In the genomic region with DNA sequence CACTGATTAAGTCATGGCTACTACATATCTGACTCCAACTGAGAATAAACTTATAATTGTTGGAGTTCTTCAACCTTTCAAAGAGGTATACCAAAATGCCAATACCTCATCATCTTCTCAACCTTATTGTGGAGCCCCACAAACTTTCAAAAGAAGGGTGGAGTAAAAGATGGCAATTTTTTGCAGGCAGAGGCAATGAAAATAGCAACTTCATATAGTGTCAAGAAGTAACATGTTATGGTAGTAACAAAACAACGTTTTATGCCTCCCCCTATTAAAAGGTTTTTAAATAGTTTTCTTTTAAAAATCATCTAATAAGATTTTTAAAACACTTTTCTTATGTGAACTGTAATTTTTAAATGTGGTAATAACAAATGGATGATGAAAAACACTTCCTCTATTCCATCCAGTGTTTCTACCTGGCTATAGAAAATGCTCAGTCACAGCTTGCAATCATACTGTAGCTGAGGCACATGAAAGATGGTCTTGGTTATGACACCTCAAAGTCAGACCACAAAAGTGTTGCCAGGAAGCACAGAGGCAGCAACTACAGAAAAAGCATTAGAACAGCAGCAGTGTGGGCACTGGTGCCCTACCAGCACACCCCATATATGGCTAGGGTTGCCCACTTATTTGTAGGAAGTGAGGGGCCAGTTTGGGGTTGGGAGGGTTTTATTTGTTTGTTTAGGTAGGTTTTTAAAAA, we compare ENCODE assay signal across 8 cellular contexts. TPM values are rescaled to one million over a fixed set of nuclear protein-coding genes. Genes with fewer than 3 reads are reported as not detected.
DNase-seq lines count a peak whose midpoint lies in the region; ATAC-seq and TF ChIP-seq lines count a peak whose summit lies in the region.

No MANE protein-coding gene starts in this region.

- H4K20me1 ChIP-seq in PC-9 (ENCODE audit: insufficient read depth) = peaks cover 28% of the 10 kb centered on the region

- H3K9me3 Mint-ChIP-seq in activated CD8-positive, alpha-beta T cell treated with anti-CD3 and anti-CD28 coated beads, Interleukin-2, amount 10 ng/mL, durations not matched to agents 7 days and 5 days (ENCODE audit: insufficient read depth) = no peaks in the 10 kb centered on the region

- peaks cover 15% of the 10 kb centered on the region for H3K4me1 ChIP-seq in PC-9 (replicated peaks; ENCODE audit: insufficient read depth)

- intact Hi-C loops in PC-9 (cut with micrococcal nuclease; ENCODE audit: unreplicated experiment) = no loop called here

- peaks cover 100% of the 10 kb centered on the region for H3K79me2 ChIP-seq in PC-9 (ENCODE audit: low read depth)

- H3K9me2 ChIP-seq in PC-9 (ENCODE audit: insufficient read depth) = no peaks in the 10 kb centered on the region

- no peak overlapping the region for H3K27ac ChIP-seq in PC-9

- no peak for TF ChIP-seq CTCF in PC-9 (conservative IDR thresholded peaks at IDR 0.05)

- CTCF ChIA-PET in activated CD8-positive, alpha-beta T cell treated with anti-CD3 and anti-CD28 coated beads, Interleukin-2, amount 10 ng/mL, durations not matched to agents 7 days and 5 days (lab: Charles Lee) = interaction anchor here (1.0 kb wide), 1 partner anchor 260 kb away, joined by 3 read pairs; no protein-coding TSS in a partner anchor
- CTCF ChIA-PET in PC-9 (lab: Charles Lee) = no interaction called here

- ATAC-seq in GM19463 (IDR thresholded peaks at IDR 0.05; ENCODE audit: unreplicated experiment) (peak; percentile 99), HG03457 (IDR thresholded peaks at IDR 0.05; ENCODE audit: unreplicated experiment) (peak; percentile 96)
- peak; percentile 99 for ATAC-seq in activated CD8-positive, alpha-beta T cell treated with anti-CD3 and anti-CD28 coated beads, Interleukin-2, amount 10 ng/mL, durations not matched to agents 7 days and 5 days

- BruUV-seq in PC-9 (replicated peaks; lab: Mats Ljungman, UMichigan) = no TSS peak

- 0 out of 2 replicates have a peak, but pooled peaks cover 4% of the 10 kb centered on the region for H3F3A ChIP-seq in PC-9 (ENCODE audit: insufficient read depth, low read depth)

- peak overlapping the region; percentile 0 for H3K4me3 Mint-ChIP-seq in activated CD8-positive, alpha-beta T cell treated with anti-CD3 and anti-CD28 coated beads, Interleukin-2, amount 10 ng/mL, durations not matched to agents 7 days and 5 days

- H3K36me3 Mint-ChIP-seq in activated CD8-positive, alpha-beta T cell treated with anti-CD3 and anti-CD28 coated beads, Interleukin-2, amount 10 ng/mL, durations not matched to agents 7 days and 5 days (ENCODE audit: low read depth) = peaks cover 13% of the 10 kb centered on the region

- POLR2A ChIA-PET in activated CD8-positive, alpha-beta T cell treated with anti-CD3 and anti-CD28 coated beads, Interleukin-2, amount 10 ng/mL, durations not matched to agents 7 days and 5 days (lab: Charles Lee) = no interaction called here
- POLR2A ChIA-PET in PC-9 (lab: Charles Lee; ENCODE audit: unreplicated experiment) = no interaction called here

- no peaks in the 10 kb centered on the region for H3K9me3 ChIP-seq in PC-9 (ENCODE audit: insufficient read depth, low read depth)

- H3K27ac Mint-ChIP-seq in activated CD8-positive, alpha-beta T cell treated with anti-CD3 and anti-CD28 coated beads, Interleukin-2, amount 10 ng/mL, durations not matched to agents 7 days and 5 days = peak overlapping the region; percentile 68

- H3K4me1 Mint-ChIP-seq in activated CD8-positive, alpha-beta T cell treated with anti-CD3 and anti-CD28 coated beads, Interleukin-2, amount 10 ng/mL, durations not matched to agents 7 days and 5 days (ENCODE audit: low read depth) = peaks cover 53% of the 10 kb centered on the region

- no peak overlapping the region for H2AFZ ChIP-seq in PC-9

- DNase-seq in Daoy (ENCODE audit: low read depth) = peak; percentile 19
- DNase-seq in activated CD8-positive, alpha-beta T cell treated with anti-CD3 and anti-CD28 coated beads, Interleukin-2, amount 10 ng/mL, durations not matched to agents 7 days and 5 days = peak; percentile 73
- peak; percentile 40 for DNase-seq in myocyte (ENCODE audit: low read depth)
- DNase-seq in PC-9 = no peak
- DNase-seq in NCI-H128 (lab: John Stamatoyannopoulos, UW; ENCODE audit: unreplicated experiment) = no peak
- no peak for DNase-seq in middle frontal gyrus (ENCODE audit: extremely low spot score, low spot score)

- H3K4me3 ChIP-seq in PC-9 = no peak overlapping the region

- no peaks in the 10 kb centered on the region for H3K36me3 ChIP-seq in PC-9 (ENCODE audit: low read depth)

- H3K27me3 Mint-ChIP-seq in activated CD8-positive, alpha-beta T cell treated with anti-CD3 and anti-CD28 coated beads, Interleukin-2, amount 10 ng/mL, durations not matched to agents 7 days and 5 days (ENCODE audit: low read depth) = no peaks in the 10 kb centered on the region

- no peak overlapping the region for H3K4me2 ChIP-seq in PC-9

- H3K27me3 ChIP-seq in PC-9 (ENCODE audit: insufficient read depth, low read depth) = no peaks in the 10 kb centered on the region

RNA-seq across cellular contexts. Expression of gene PPP1R12A, which starts 7.0 kb away (rescaled TPM):
- 91.8 and 104 TPM in 2 replicates for total RNA-seq in Daoy (2014; rRNA removed; shearing (Covaris generic))
- 10 to 100 TPM; 86.5 to 90.8 TPM for total RNA-seq in activated CD8-positive, alpha-beta T cell treated with anti-CD3 and anti-CD28 coated beads, Interleukin-2, amount 10 ng/mL, durations not matched to agents 7 days and 5 days
- 67.1 and 100 TPM in 2 replicates for total RNA-seq in myocyte
- 29.8 TPM for polyA plus RNA-seq in myocyte (2012)
- total RNA-seq in PC-9 (2021) = 55.8 and 69.9 TPM in 2 replicates

Comparison
In these comparisons a context has a peak if more than half of its experiments do, and no peak if none do; other contexts are left out.
1. DNase-seq: peak in Daoy (single experiment), activated CD8-positive, alpha-beta T cell treated with anti-CD3 and anti-CD28 coated beads, Interleukin-2, amount 10 ng/mL, durations not matched to agents 7 days and 5 days (single experiment) and myocyte (single experiment); none in PC-9 (0 of 2), NCI-H128 (single experiment) and middle frontal gyrus (single experiment).
2. Peak in every context shown above with its lines, with median percentiles within 50 percentile points of each other: ATAC-seq.